Comparison of ENCODE assay signal across 11 cellular contexts in the genomic region with DNA sequence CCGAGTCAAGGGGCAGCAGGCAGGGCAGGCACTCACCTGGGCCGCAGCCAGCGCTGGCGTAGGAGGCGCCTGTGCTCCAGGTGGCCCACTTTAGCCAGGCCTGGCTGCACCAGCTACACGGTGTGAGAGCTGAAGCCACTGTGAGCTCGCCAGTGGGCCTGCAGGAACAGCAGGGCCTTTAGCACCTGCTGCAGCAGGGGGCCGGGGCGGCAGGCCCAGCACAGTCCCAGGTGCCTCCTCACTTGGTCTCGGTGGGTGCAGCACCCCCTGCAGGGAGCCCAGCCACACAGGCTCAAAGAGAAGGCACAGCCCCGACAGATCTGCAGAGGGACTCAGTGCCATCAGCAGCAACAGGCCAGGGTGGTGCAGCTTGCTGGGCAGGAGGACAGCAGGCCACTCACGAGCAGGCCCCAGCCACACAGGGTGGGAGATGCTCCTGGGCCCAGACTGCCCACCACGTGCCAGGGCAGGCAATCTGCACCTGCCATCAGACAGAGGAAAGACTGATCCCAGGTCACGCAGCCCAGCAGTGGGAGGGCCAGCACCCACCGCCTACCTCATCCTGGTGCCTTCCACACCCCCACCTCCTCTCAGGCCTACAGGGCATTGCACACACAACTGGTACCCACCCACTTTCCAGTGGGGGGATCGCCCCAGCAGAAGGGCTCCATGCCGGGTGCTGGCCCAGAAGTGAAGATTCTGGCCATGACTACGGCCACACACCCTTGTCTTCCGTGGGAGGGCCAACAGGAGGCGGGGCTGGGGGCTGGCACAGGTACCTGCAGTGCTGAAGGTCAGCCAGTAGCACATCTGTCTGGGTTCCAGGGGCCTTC. TPM values are rescaled to one million over a fixed set of nuclear protein-coding genes. Genes with fewer than 3 reads are reported as not detected.
DNase-seq lines count a peak whose midpoint lies in the region; ATAC-seq and TF ChIP-seq lines count a peak whose summit lies in the region.
"Had no signal": no experiment of that assay in that cellular context is flagged by ENCODE, and none has a peak within 500 bp of the region (broad histone marks: within the 10 kb centered on the region; RNA-seq: fewer than 3 reads in every experiment).

No MANE protein-coding gene starts in this region.

- peaks cover 0 to 1% (median 0%) of the 10 kb centered on the region in 7 donors for H3K9me3 Mint-ChIP-seq in CD4-positive, CD25-positive, alpha-beta regulatory T cell
- no peaks in the 10 kb centered on the region for H3K9me3 Mint-ChIP-seq in endodermal cell

- H3K27me3 ChIP-seq in CD4-positive, CD25-positive, alpha-beta regulatory T cell (ENCODE audit: control insufficient read depth, insufficient read depth, low read length): no peaks in the 10 kb centered on the region
- 0 out of 2 replicates have a peak, but pooled peaks cover 2% of the 10 kb centered on the region for H3K27me3 ChIP-seq in DOHH2 (ENCODE audit: control insufficient read depth, low read length)
- H3K27me3 ChIP-seq in endodermal cell (ENCODE audit: control insufficient read depth, insufficient read depth, low read length, poor library complexity, severe bottlenecking): peaks cover 13% of the 10 kb centered on the region

- TF ChIP-seq CTCF in DOHH2 (IDR thresholded peaks at IDR 0.05; ENCODE audit: low read depth, low read length, poor library complexity, severe bottlenecking): peak; percentile 64
- TF ChIP-seq CTCF in endodermal cell (conservative IDR thresholded peaks at IDR 0.05): peak; percentile 40

- H3K9me3 ChIP-seq in CD4-positive, CD25-positive, alpha-beta regulatory T cell (ENCODE audit: control insufficient read depth in 2 of 2, low read length in 2 of 2): no peaks in the 10 kb centered on the region
- H3K9me3 ChIP-seq in DOHH2 (ENCODE audit: control insufficient read depth, insufficient read depth, low read length) (no peaks in the 10 kb centered on the region), endodermal cell (ENCODE audit: control insufficient read depth, low read length) (no peaks in the 10 kb centered on the region)
- H3K9me3 ChIP-seq: SJSA1 had no signal

- no peak overlapping the region for H3K27ac Mint-ChIP-seq in CD4-positive, CD25-positive, alpha-beta regulatory T cell
- H3K27ac Mint-ChIP-seq in endodermal cell: no peak overlapping the region

- no peak overlapping the region for H3K9ac ChIP-seq in endodermal cell (ENCODE audit: extremely low read depth, low read length, poor library complexity, severe bottlenecking)

- no peaks in the 10 kb centered on the region for H3F3A ChIP-seq in DOHH2 (ENCODE audit: control insufficient read depth, insufficient read depth)

- H3K36me3 Mint-ChIP-seq in CD4-positive, CD25-positive, alpha-beta regulatory T cell: no peaks in the 10 kb centered on the region
- H3K36me3 Mint-ChIP-seq in endodermal cell (ENCODE audit: low read depth): no peaks in the 10 kb centered on the region

- peak in 2 of 3 donors; percentile 14 to 18 for DNase-seq in CD4-positive, CD25-positive, alpha-beta regulatory T cell
- DNase-seq in NCI-H345 treated with DMSO at 0.1 percent for 48 hours (lab: John Stamatoyannopoulos, UW; ENCODE audit: unreplicated experiment) (peak; percentile 83), endodermal cell (peak; percentile 64), A172 (ENCODE audit: low spot score) (no peak)
- no peak for DNase-seq in stimulated activated naive CD4-positive, alpha-beta T cell treated with Interleukin-2 at 50 U/mL for 16 hours (lab: John Stamatoyannopoulos, UW)

- no peaks in the 10 kb centered on the region for H3K36me3 ChIP-seq in CD4-positive, CD25-positive, alpha-beta regulatory T cell (ENCODE audit: control insufficient read depth, insufficient read depth, low read length)
- H3K36me3 ChIP-seq in DOHH2 (ENCODE audit: control insufficient read depth, low read length) (no peaks in the 10 kb centered on the region), endodermal cell (ENCODE audit: control insufficient read depth, insufficient read depth, low read length) (no peaks in the 10 kb centered on the region)

- peak in 1 of 2 donors; percentile 9 for ATAC-seq in CD4-positive, CD25-positive, alpha-beta regulatory T cell (ENCODE audit: low read depth in 2 of 2)
- ATAC-seq in HG03432 (IDR thresholded peaks at IDR 0.05; ENCODE audit: unreplicated experiment) (no peak), HG02610 (IDR thresholded peaks at IDR 0.05; ENCODE audit: unreplicated experiment) (no peak)

- H3K4me3 ChIP-seq in CD4-positive, CD25-positive, alpha-beta regulatory T cell (ENCODE audit: low read depth, low read length): no peak overlapping the region
- H3K4me3 ChIP-seq in DOHH2 (ENCODE audit: low read length) (no peak overlapping the region), endodermal cell (ENCODE audit: low read length) (no peak overlapping the region)
- H3K4me3 ChIP-seq: SJSA1 had no signal

- WGBS in endodermal cell (ENCODE audit: insufficient coverage in 1 of 2, insufficient read length in 1 of 2), 2 experiments: 83% methylated on average over 16 to 20 of the region's 20 CpGs

- no peaks in the 10 kb centered on the region for H3K79me2 ChIP-seq in DOHH2 (ENCODE audit: control insufficient read depth, low read length)

- H3K4me1 ChIP-seq in CD4-positive, CD25-positive, alpha-beta regulatory T cell (ENCODE audit: control insufficient read depth, insufficient read depth, low read length, poor library complexity, severe bottlenecking): no peaks in the 10 kb centered on the region
- H3K4me1 ChIP-seq in DOHH2 (ENCODE audit: control insufficient read depth, low read length) (no peaks in the 10 kb centered on the region), endodermal cell (ENCODE audit: control insufficient read depth, insufficient read depth, low read length) (no peaks in the 10 kb centered on the region)
- H3K4me1 ChIP-seq: SJSA1 had no signal

- no peaks in the 10 kb centered on the region for H3K4me1 Mint-ChIP-seq in CD4-positive, CD25-positive, alpha-beta regulatory T cell
- no peaks in the 10 kb centered on the region for H3K4me1 Mint-ChIP-seq in endodermal cell

- no peak overlapping the region for H3K4me3 Mint-ChIP-seq in CD4-positive, CD25-positive, alpha-beta regulatory T cell
- no peak overlapping the region for H3K4me3 Mint-ChIP-seq in endodermal cell

- H3K4me2 ChIP-seq in DOHH2 (ENCODE audit: low read length): no peak overlapping the region

- peaks cover 7% of the 10 kb centered on the region for H3K27me3 Mint-ChIP-seq in CD4-positive, CD25-positive, alpha-beta regulatory T cell
- peaks cover 7% of the 10 kb centered on the region for H3K27me3 Mint-ChIP-seq in endodermal cell (ENCODE audit: insufficient read depth)

- no peaks in the 10 kb centered on the region for H3K9me2 ChIP-seq in DOHH2 (replicated peaks; ENCODE audit: control insufficient read depth, low read length)

- no peak overlapping the region for H3K27ac ChIP-seq in CD4-positive, CD25-positive, alpha-beta regulatory T cell (ENCODE audit: insufficient read depth, low read length, poor library complexity, severe bottlenecking)
- H3K27ac ChIP-seq in DOHH2 (ENCODE audit: low read depth, low read length) (no peak overlapping the region), endodermal cell (ENCODE audit: low read depth, low read length) (no peak overlapping the region)
- H3K27ac ChIP-seq: SJSA1 had no signal

- no peaks in the 10 kb centered on the region for H4K20me1 ChIP-seq in DOHH2 (ENCODE audit: control insufficient read depth, insufficient read depth, low read depth, low read length)

RNA-seq across cellular contexts. Expression of a gene that starts 15.8 kb away (rescaled TPM):
- 46.7 TPM for total RNA-seq in CD4-positive, CD25-positive, alpha-beta regulatory T cell
- under 1 TPM in 1 of 4 donors, not detected in 3; 0.40 TPM for polyA plus RNA-seq in CD4-positive, CD25-positive, alpha-beta regulatory T cell
- total RNA-seq in endodermal cell: 10 to 100 TPM; 12.7 to 15.0 TPM
- polyA plus RNA-seq in endodermal cell (2013, experiment 1 of 2): 82.2 TPM
- 59.5 TPM for polyA plus RNA-seq in endodermal cell (2013, experiment 2 of 2)
- 2.8 and 7.8 TPM in 2 replicates for total RNA-seq in A172 (2014; rRNA removed; shearing (Covaris generic))

RNA-seq across cellular contexts. Expression of a gene that starts 21.4 kb away (rescaled TPM):
- total RNA-seq in CD4-positive, CD25-positive, alpha-beta regulatory T cell: not detected
- polyA plus RNA-seq in CD4-positive, CD25-positive, alpha-beta regulatory T cell: not detected
- total RNA-seq in endodermal cell: 1 to 10 TPM; 1.0 to 1.5 TPM
- 0.50 TPM for polyA plus RNA-seq in endodermal cell (2013, experiment 1 of 2)
- polyA plus RNA-seq in endodermal cell (2013, experiment 2 of 2): not detected
- not detected in 2 replicates for total RNA-seq in A172 (2014; rRNA removed; shearing (Covaris generic))
- total RNA-seq: glomerular endothelial cell, LHCN-M2, SJSA1 had no signal

RNA-seq across cellular contexts. Expression of a gene that starts 33.2 kb away (rescaled TPM):
- 39.5 TPM for total RNA-seq in CD4-positive, CD25-positive, alpha-beta regulatory T cell
- polyA plus RNA-seq in CD4-positive, CD25-positive, alpha-beta regulatory T cell: 1 to 10 TPM; 4.3 to 6.4 (median 5.0) TPM
- total RNA-seq in endodermal cell: 10 to 100 TPM; 37.8 to 45.4 TPM
- polyA plus RNA-seq in endodermal cell (2013, experiment 1 of 2): 37.0 TPM
- polyA plus RNA-seq in endodermal cell (2013, experiment 2 of 2): 34.6 TPM
- total RNA-seq in A172 (2014; rRNA removed; shearing (Covaris generic)): 5.7 and 7.0 TPM in 2 replicates

RNA-seq across cellular contexts. Expression of a gene that starts 34.4 kb away (rescaled TPM):
- not detected for total RNA-seq in CD4-positive, CD25-positive, alpha-beta regulatory T cell
- not detected for polyA plus RNA-seq in CD4-positive, CD25-positive, alpha-beta regulatory T cell
- under 1 TPM; 0.33 to 0.90 TPM for total RNA-seq in endodermal cell
- polyA plus RNA-seq in endodermal cell (2013, experiment 1 of 2): 0.36 TPM
- 0.62 TPM for polyA plus RNA-seq in endodermal cell (2013, experiment 2 of 2)
- total RNA-seq in A172 (2014; rRNA removed; shearing (Covaris generic)): 0.07 and 0.72 TPM in 2 replicates
- total RNA-seq: SJSA1 had no signal

RNA-seq across cellular contexts. Expression of a gene that starts 42.8 kb away (rescaled TPM):
- total RNA-seq in CD4-positive, CD25-positive, alpha-beta regulatory T cell: 11.7 TPM
- polyA plus RNA-seq in CD4-positive, CD25-positive, alpha-beta regulatory T cell: 10 to 100 TPM in 3 of 4 donors, 1 to 10 TPM in 1; 9.9 to 16.5 (median 11.8) TPM
- 1 to 10 TPM; 6.6 to 7.6 TPM for total RNA-seq in endodermal cell
- 11.6 TPM for polyA plus RNA-seq in endodermal cell (2013, experiment 1 of 2)
- 10.4 TPM for polyA plus RNA-seq in endodermal cell (2013, experiment 2 of 2)
- total RNA-seq in A172 (2014; rRNA removed; shearing (Covaris generic)): 13.8 and 16.4 TPM in 2 replicates

Comparison
In these comparisons a context has a peak if more than half of its experiments do, and no peak if none do; other contexts are left out.
1. DNase-seq: peak in CD4-positive, CD25-positive, alpha-beta regulatory T cell (2 of 3), NCI-H345 treated with DMSO at 0.1 percent for 48 hours (single experiment) and endodermal cell (single experiment); none in A172 (single experiment) and stimulated activated naive CD4-positive, alpha-beta T cell treated with Interleukin-2 at 50 U/mL for 16 hours (single experiment).